Comparison of ENCODE assay signal across 37 cellular contexts in genomic region chr1:182066934-182067333, GRCh38. TPM values are rescaled to one million over a fixed set of nuclear protein-coding genes. Genes with fewer than 3 reads are reported as not detected.
"Had no signal": no experiment of that assay in that cellular context is flagged by ENCODE, and none has a peak within 500 bp of the region (broad histone marks: within the 10 kb centered on the region; RNA-seq: fewer than 3 reads in every experiment).

No MANE protein-coding gene starts in this region.

- H3K27ac Mint-ChIP-seq: activated B cell treated with CpG ODN at 0.5 μM for 24 hours; activated CD4-positive, alpha-beta memory T cell treated with anti-CD3 and anti-CD28 coated beads for 36 hours; activated CD4-positive, alpha-beta T cell treated with anti-CD3 and anti-CD28 coated beads, Interleukin-2, amount 10 ng/mL, durations not matched to agents 24 days and 14 days; activated CD8-positive, alpha-beta memory T cell treated with anti-CD3 and anti-CD28 coated beads, Interleukin-2, amount 10 ng/mL, durations not matched to agents 7 days and 5 days; activated CD8-positive, alpha-beta T cell treated with anti-CD3 and anti-CD28 coated beads for 36 hours; activated naive CD4-positive, alpha-beta T cell treated with anti-CD3 and anti-CD28 coated beads for 36 hours; activated naive CD4-positive, alpha-beta T cell treated with anti-CD3 and anti-CD28 coated beads, Interleukin-2, amount 50 U/mL, for 72 hours; activated naive CD8-positive, alpha-beta T cell treated with anti-CD3 and anti-CD28 coated beads for 36 hours; activated T-cell treated with anti-CD3 and anti-CD28 coated beads, Interleukin-2, amount 50 U/mL, for 72 hours; activated T-helper 1 cell treated with anti-CD3 and anti-CD28 coated beads, Interleukin-12 subunit alpha, Interleukin-12 subunit beta, Interleukin-2, Interleukin-4 antibody, amounts not matched to agents 30 ng/mL and 10 ng/mL and 1 ng/mL, durations not matched to agents 14 hours and 24 hours and 36 hours; activated T-helper 17 cell treated with anti-CD3 and anti-CD28 coated beads, Interleukin-2, amount 50 U/mL, for 72 hours; T-helper 1 cell treated with Interleukin-12 subunit alpha and Interleukin-12 subunit beta and Interleukin-4 antibody, amounts not matched to agents 30 μg/mL and 1 μg/mL, for 36 hours; T-helper 2 cell treated with Interferon-gamma antibody and Interleukin-4, amounts not matched to agents 5 μg/mL and 100 μg/mL, for 36 hours had no signal

- H3K9me3 ChIP-seq: adrenal gland, body of pancreas, breast epithelium had no signal

- H3K36me3 ChIP-seq: adrenal gland, brain microvascular endothelial cell, breast epithelium had no signal

- H3K27ac ChIP-seq: adrenal gland, body of pancreas, brain microvascular endothelial cell, breast epithelium, VCaP had no signal

- H3K4me1 ChIP-seq: adrenal gland, body of pancreas, breast epithelium had no signal

- H3K4me1 Mint-ChIP-seq: activated B cell treated with CpG ODN at 0.5 μM for 24 hours; activated CD8-positive, alpha-beta memory T cell treated with anti-CD3 and anti-CD28 coated beads, Interleukin-2, amount 10 ng/mL, durations not matched to agents 7 days and 5 days; activated naive CD8-positive, alpha-beta T cell treated with anti-CD3 and anti-CD28 coated beads for 36 hours; activated T-helper 17 cell treated with anti-CD3 and anti-CD28 coated beads, Interleukin-2, amount 50 U/mL, for 72 hours had no signal

- H3K9me3 Mint-ChIP-seq: activated B cell treated with CpG ODN at 0.5 μM for 24 hours; activated CD4-positive, alpha-beta memory T cell treated with anti-CD3 and anti-CD28 coated beads for 36 hours; activated CD4-positive, alpha-beta T cell treated with anti-CD3 and anti-CD28 coated beads, Interleukin-2, amount 10 ng/mL, durations not matched to agents 24 days and 14 days; activated CD8-positive, alpha-beta T cell treated with anti-CD3 and anti-CD28 coated beads for 36 hours; activated naive CD4-positive, alpha-beta T cell treated with anti-CD3 and anti-CD28 coated beads for 36 hours; activated naive CD4-positive, alpha-beta T cell treated with anti-CD3 and anti-CD28 coated beads, Interleukin-2, amount 50 U/mL, for 72 hours; activated naive CD8-positive, alpha-beta T cell treated with anti-CD3 and anti-CD28 coated beads for 36 hours; activated T-cell treated with anti-CD3 and anti-CD28 coated beads, Interleukin-2, amount 50 U/mL, for 4 hours; activated T-cell treated with anti-CD3 and anti-CD28 coated beads, Interleukin-2, amount 50 U/mL, for 72 hours; activated T-helper 1 cell treated with anti-CD3 and anti-CD28 coated beads, Interleukin-12 subunit alpha, Interleukin-12 subunit beta, Interleukin-2, Interleukin-4 antibody, amounts not matched to agents 30 ng/mL and 10 ng/mL and 1 ng/mL, durations not matched to agents 14 hours and 24 hours and 36 hours; activated T-helper 17 cell treated with anti-CD3 and anti-CD28 coated beads, Interleukin-2, amount 50 U/mL, for 72 hours; T-helper 1 cell treated with Interleukin-12 subunit alpha and Interleukin-12 subunit beta and Interleukin-4 antibody, amounts not matched to agents 30 μg/mL and 1 μg/mL, for 36 hours; T-helper 2 cell treated with Interferon-gamma antibody and Interleukin-4, amounts not matched to agents 5 μg/mL and 100 μg/mL, for 36 hours had no signal

- H3K27me3 ChIP-seq: body of pancreas, brain microvascular endothelial cell, breast epithelium had no signal

- H3K4me3 Mint-ChIP-seq: activated B cell treated with CpG ODN at 0.5 μM for 24 hours; activated CD4-positive, alpha-beta memory T cell treated with anti-CD3 and anti-CD28 coated beads for 36 hours; activated CD4-positive, alpha-beta T cell treated with anti-CD3 and anti-CD28 coated beads, Interleukin-2, amount 10 ng/mL, durations not matched to agents 24 days and 14 days; activated CD8-positive, alpha-beta memory T cell treated with anti-CD3 and anti-CD28 coated beads, Interleukin-2, amount 10 ng/mL, durations not matched to agents 7 days and 5 days; activated CD8-positive, alpha-beta T cell treated with anti-CD3 and anti-CD28 coated beads for 36 hours; activated naive CD4-positive, alpha-beta T cell treated with anti-CD3 and anti-CD28 coated beads for 36 hours; activated naive CD8-positive, alpha-beta T cell treated with anti-CD3 and anti-CD28 coated beads for 36 hours; activated T-cell treated with anti-CD3 and anti-CD28 coated beads, Interleukin-2, amount 50 U/mL, for 4 hours; activated T-cell treated with anti-CD3 and anti-CD28 coated beads, Interleukin-2, amount 50 U/mL, for 72 hours; activated T-helper 1 cell treated with anti-CD3 and anti-CD28 coated beads, Interleukin-12 subunit alpha, Interleukin-12 subunit beta, Interleukin-2, Interleukin-4 antibody, amounts not matched to agents 30 ng/mL and 10 ng/mL and 1 ng/mL, durations not matched to agents 14 hours and 24 hours and 36 hours; activated T-helper 17 cell treated with anti-CD3 and anti-CD28 coated beads, Interleukin-2, amount 50 U/mL, for 72 hours; T-helper 1 cell treated with Interleukin-12 subunit alpha and Interleukin-12 subunit beta and Interleukin-4 antibody, amounts not matched to agents 30 μg/mL and 1 μg/mL, for 36 hours; T-helper 2 cell treated with Interferon-gamma antibody and Interleukin-4, amounts not matched to agents 5 μg/mL and 100 μg/mL, for 36 hours had no signal

- H3K36me3 Mint-ChIP-seq: activated CD4-positive, alpha-beta memory T cell treated with anti-CD3 and anti-CD28 coated beads for 36 hours; activated CD8-positive, alpha-beta memory T cell treated with anti-CD3 and anti-CD28 coated beads, Interleukin-2, amount 10 ng/mL, durations not matched to agents 7 days and 5 days; activated naive CD4-positive, alpha-beta T cell treated with anti-CD3 and anti-CD28 coated beads, Interleukin-2, amount 50 U/mL, for 72 hours; activated naive CD8-positive, alpha-beta T cell treated with anti-CD3 and anti-CD28 coated beads for 36 hours had no signal

- DNase-seq: activated B cell treated with CpG ODN at 0.5 μM for 24 hours; activated CD4-positive, alpha-beta memory T cell treated with anti-CD3 and anti-CD28 coated beads for 36 hours; activated CD4-positive, alpha-beta T cell treated with anti-CD3 and anti-CD28 coated beads for 4 hours; activated CD4-positive, alpha-beta T cell treated with anti-CD3 and anti-CD28 coated beads, Interleukin-2, amount 10 ng/mL, durations not matched to agents 24 days and 14 days; activated CD4-positive, alpha-beta T cell treated with anti-CD3 and anti-CD28 coated beads, Interleukin-2, amount 50 U/mL, for 1 hour; activated CD4-positive, alpha-beta T cell treated with anti-CD3 and anti-CD28 coated beads, Interleukin-2, amount 50 U/mL, for 4 hours; activated CD4-positive, CD25-positive, alpha-beta regulatory T cell treated with anti-CD3 and anti-CD28 coated beads, Interleukin-2, amount 50 U/mL, for 72 hours; activated CD8-positive, alpha-beta memory T cell treated with anti-CD3 and anti-CD28 coated beads, Interleukin-2, amount 10 ng/mL, durations not matched to agents 7 days and 5 days; activated CD8-positive, alpha-beta T cell treated with anti-CD3 and anti-CD28 coated beads for 36 hours; activated effector memory CD4-positive, alpha-beta T cell treated with anti-CD3 and anti-CD28 coated beads, Interleukin-2, amount 50 U/mL, for 16 hours; activated gamma-delta T cell treated with Interleukin-2 at 50 U/mL for 16 hours; activated naive CD4-positive, alpha-beta T cell; activated naive CD4-positive, alpha-beta T cell treated with anti-CD3 and anti-CD28 coated beads for 36 hours; activated naive CD4-positive, alpha-beta T cell treated with anti-CD3 and anti-CD28 coated beads, Interleukin-2, amount 50 U/mL, for 16 hours; activated naive CD8-positive, alpha-beta T cell treated with anti-CD3 and anti-CD28 coated beads for 36 hours; activated T-cell treated with anti-CD3 and anti-CD28 coated beads for 4 hours; activated T-cell treated with anti-CD3 and anti-CD28 coated beads, Interleukin-2, amount 50 U/mL, for 1 hour; activated T-cell treated with anti-CD3 and anti-CD28 coated beads, Interleukin-2, amount 50 U/mL, for 4 hours; activated T-cell treated with anti-CD3 and anti-CD28 coated beads, Interleukin-2, amount 50 U/mL, for 72 hours; adrenal gland; amniotic stem cell; aorta; body of pancreas; brain microvascular endothelial cell; central memory CD4-positive, alpha-beta T cell; T-helper 1 cell; T-helper 2 cell; T-helper 9 cell had no signal

- H3K4me3 ChIP-seq: adrenal gland, body of pancreas, breast epithelium had no signal

RNA-seq across cellular contexts. Expression of gene ZNF648, which starts 5.4 kb away (rescaled TPM):
- total RNA-seq: activated B cell treated with CpG ODN at 0.5 μM for 24 hours; activated CD4-positive, alpha-beta memory T cell treated with anti-CD3 and anti-CD28 coated beads for 36 hours; activated CD4-positive, alpha-beta T cell treated with anti-CD3 and anti-CD28 coated beads, Interleukin-2, amount 10 ng/mL, durations not matched to agents 24 days and 14 days; activated CD8-positive, alpha-beta memory T cell treated with anti-CD3 and anti-CD28 coated beads, Interleukin-2, amount 10 ng/mL, durations not matched to agents 7 days and 5 days; activated CD8-positive, alpha-beta T cell treated with anti-CD3 and anti-CD28 coated beads for 36 hours; activated naive CD4-positive, alpha-beta T cell treated with anti-CD3 and anti-CD28 coated beads for 36 hours; activated naive CD8-positive, alpha-beta T cell treated with anti-CD3 and anti-CD28 coated beads for 36 hours; activated T-cell treated with anti-CD3 and anti-CD28 coated beads, Interleukin-2, amount 50 U/mL, for 4 hours; activated T-helper 1 cell treated with anti-CD3 and anti-CD28 coated beads, Interleukin-12 subunit alpha, Interleukin-12 subunit beta, Interleukin-2, Interleukin-4 antibody, amounts not matched to agents 30 ng/mL and 10 ng/mL and 1 ng/mL, durations not matched to agents 14 hours and 24 hours and 36 hours; aorta; astrocyte; cardiac septum had no signal
- polyA plus RNA-seq: adrenal gland, aorta had no signal
